Comparison of ENCODE assay signal across 17 cellular contexts in genomic region chr6:130434174-130434873, GRCh38.
DNase-seq lines count a peak whose midpoint lies in the region; ATAC-seq, FAIRE-seq and TF ChIP-seq lines count a peak whose summit lies in the region.
"Had no signal": no experiment of that assay in that cellular context is flagged by ENCODE, and none has a peak within 500 bp of the region (broad histone marks: within the 10 kb centered on the region; RNA-seq: fewer than 3 reads in every experiment).

No MANE protein-coding gene starts in this region.

- ATAC-seq in PC-3: no peak
- ATAC-seq in GM21825 (IDR thresholded peaks at IDR 0.05; ENCODE audit: unreplicated experiment): no peak
- no peak for ATAC-seq in heart left ventricle
- no peak for ATAC-seq in HG03097 (IDR thresholded peaks at IDR 0.05; ENCODE audit: low FRiP score, unreplicated experiment)
- ATAC-seq: naive thymus-derived CD8-positive, alpha-beta T cell; Panc1; psoas muscle; T-cell had no signal

- H3F3A ChIP-seq in PC-3 (ENCODE audit: low read length, unreplicated experiment): no peaks in the 10 kb centered on the region

- DNase-seq in H54 (ENCODE audit: insufficient read length, low spot score) (no peak), PC-3 (peak; percentile 39), cardiac fibroblast (ENCODE audit: low read depth in 2 of 2) (peak; percentile 30 to 46), non-pigmented ciliary epithelial cell (ENCODE audit: low read depth) (peak; percentile 59), heart left ventricle (no peak), NOMO-1 treated with DMSO at 0.1 percent for 48 hours (lab: John Stamatoyannopoulos, UW; ENCODE audit: unreplicated experiment) (no peak)
- DNase-seq: activated gamma-delta T cell treated with Interleukin-2 at 50 U/mL for 16 hours; MG63; naive thymus-derived CD8-positive, alpha-beta T cell; NCI-H1930; NCI-H526 treated with DMSO at 0.1 percent for 48 hours; psoas muscle; T-cell; uterus had no signal

- no peaks in the 10 kb centered on the region for H3K36me3 ChIP-seq in PC-3 (ENCODE audit: low read depth, low read length)
- no peaks in the 10 kb centered on the region for H3K36me3 ChIP-seq in heart left ventricle
- H3K36me3 ChIP-seq: MG63, uterus had no signal

- WGBS in heart left ventricle, 4 donors: 64 to 80% (median 77%) methylated on average over 3 of the region's 3 CpGs

- H3K27ac ChIP-seq in PC-3 (ENCODE audit: low read length): no peak overlapping the region
- no peak overlapping the region for H3K27ac ChIP-seq in heart left ventricle
- H3K27ac ChIP-seq: psoas muscle, uterus had no signal

- H3K9me2 ChIP-seq in PC-3 (replicated peaks; ENCODE audit: low read length): no peaks in the 10 kb centered on the region

- TF ChIP-seq CTCF in PC-3 (conservative IDR thresholded peaks at IDR 0.05; ENCODE audit: low read depth, low read length) (no peak), cardiac fibroblast (IDR thresholded peaks at IDR 0.05; ENCODE audit: low read depth, low read length) (no peak), heart left ventricle (IDR thresholded peaks at IDR 0.05) (no peak)

- no peaks in the 10 kb centered on the region for H3K4me1 ChIP-seq in PC-3 (ENCODE audit: insufficient read depth, low read length)
- no peaks in the 10 kb centered on the region for H3K4me1 ChIP-seq in heart left ventricle
- H3K4me1 ChIP-seq: psoas muscle, uterus had no signal

- CTCF ChIA-PET in PC-3 (lab: Charles Lee): no interaction called here

- peak; percentile 15 for FAIRE-seq in H54 (lab: Jason Lieb, UNC)

- no peak for TF ChIP-seq POLR2A in H54 (IDR thresholded peaks at IDR 0.05; ENCODE audit: low read depth, low read length)
- no peak for TF ChIP-seq POLR2A in heart left ventricle (IDR thresholded peaks at IDR 0.05)

- BruUV-seq in PC-3 (replicated peaks; lab: Mats Ljungman, UMichigan): no TSS peak

- H3K9ac ChIP-seq in PC-3 (ENCODE audit: low read length): no peak overlapping the region

- H3K4me3 ChIP-seq in PC-3 (ENCODE audit: low read length) (no peak overlapping the region), cardiac fibroblast (replicated peaks in 1 of 2; ENCODE audit: low read depth in 2 of 2, low read length in 2 of 2) (no peak overlapping the region), heart left ventricle (no peak overlapping the region)
- H3K4me3 ChIP-seq: MG63, psoas muscle, uterus had no signal

- POLR2A ChIA-PET in PC-3 (lab: Charles Lee; ENCODE audit: unreplicated experiment): no interaction called here

- no peaks in the 10 kb centered on the region for H4K20me1 ChIP-seq in PC-3 (ENCODE audit: low read length)

- H3K4me2 ChIP-seq in PC-3 (ENCODE audit: low read length): no peak overlapping the region

- intact Hi-C loops in PC-3 (cut with micrococcal nuclease) (no loop called here), heart left ventricle (cut with DNase I) (no loop called here)

- H3K27me3 ChIP-seq in PC-3 (ENCODE audit: low read length) (no peaks in the 10 kb centered on the region), heart left ventricle (no peaks in the 10 kb centered on the region)
- H3K27me3 ChIP-seq: MG63, uterus had no signal

- H3K9me3 ChIP-seq in PC-3 (ENCODE audit: low read length) (no peaks in the 10 kb centered on the region), heart left ventricle (no peaks in the 10 kb centered on the region)
- H3K9me3 ChIP-seq: MG63, psoas muscle, uterus had no signal

- no peak overlapping the region for H2AFZ ChIP-seq in PC-3 (ENCODE audit: low read length)

- no peaks in the 10 kb centered on the region for H3K79me2 ChIP-seq in PC-3 (ENCODE audit: low read length)

Comparison
In these comparisons a context has a peak if more than half of its experiments do, and no peak if none do; other contexts are left out.
1. DNase-seq: peak in PC-3 (single experiment), cardiac fibroblast (2 of 2) and non-pigmented ciliary epithelial cell (single experiment); none in H54 (single experiment), heart left ventricle (0 of 5) and NOMO-1 treated with DMSO at 0.1 percent for 48 hours (single experiment).